Comparison of ENCODE assay signal across 9 cellular contexts in genomic region chr2:8882094-8882493, GRCh38. TPM values are rescaled to one million over a fixed set of nuclear protein-coding genes. Genes with fewer than 3 reads are reported as not detected.
DNase-seq lines count a peak whose midpoint lies in the region; ATAC-seq and TF ChIP-seq lines count a peak whose summit lies in the region.
"Had no signal": no experiment of that assay in that cellular context is flagged by ENCODE, and none has a peak within 500 bp of the region (broad histone marks: within the 10 kb centered on the region; RNA-seq: fewer than 3 reads in every experiment).

No MANE protein-coding gene starts in this region.

- H3K4me3 ChIP-seq in astrocyte of the cerebellum (ENCODE audit: low read depth, low read length), result no peak overlapping the region
- no peak overlapping the region for H3K4me3 ChIP-seq in kidney epithelial cell (ENCODE audit: low read depth, low read length)

- DNase-seq in D341Med (ENCODE audit: low spot score) (peak; percentile 70), HUDEP-2 (lab: John Stamatoyannopoulos, UW; ENCODE audit: unreplicated experiment in 76 of 76) (peak in 46 of 76 experiments; percentile 5 to 69 (median 28)), astrocyte of the cerebellum (ENCODE audit: low read depth) (no peak), kidney epithelial cell (ENCODE audit: low read depth) (no peak), sciatic nerve (ENCODE audit: low spot score) (no peak)
- DNase-seq: SW 1271 had no signal

- H3K27me3 ChIP-seq in kidney epithelial cell (ENCODE audit: control insufficient read depth, insufficient read depth, low read length), result no peaks in the 10 kb centered on the region

- TF ChIP-seq CTCF in astrocyte of the cerebellum (IDR thresholded peaks at IDR 0.05; ENCODE audit: low read depth, low read length, missing control alignments) (peak; percentile 30), kidney epithelial cell (IDR thresholded peaks at IDR 0.05; ENCODE audit: insufficient read depth, low read length, poor library complexity, severe bottlenecking) (peak; percentile 30)

- in situ Hi-C loops in astrocyte of the cerebellum (cut with HindIII; ENCODE audit: low sequenced_read_pairs), result no loop called here

- intact Hi-C loops in sciatic nerve (cut with DNase I), result no loop called here

- ATAC-seq in HG03520 (IDR thresholded peaks at IDR 0.05; ENCODE audit: unreplicated experiment) (no peak), sciatic nerve (no peak), HG03045 (IDR thresholded peaks at IDR 0.05; ENCODE audit: unreplicated experiment) (no peak), HG02798 (IDR thresholded peaks at IDR 0.05; ENCODE audit: poor library complexity, unreplicated experiment) (no peak)

- H3K36me3 ChIP-seq in kidney epithelial cell (ENCODE audit: control insufficient read depth, insufficient read depth, low read length), result peaks cover 2% of the 10 kb centered on the region

RNA-seq across cellular contexts. Expression of gene KIDINS220, which starts 44.7 kb away (rescaled TPM):
- total RNA-seq in kidney epithelial cell, result 45.1 and 49.1 TPM in 2 replicates
- 91.6 TPM for total RNA-seq in sciatic nerve

Comparison
In these comparisons a context has a peak if more than half of its experiments do, and no peak if none do; other contexts are left out.
1. DNase-seq: peak in D341Med (single experiment) and HUDEP-2 (46 of 76); none in astrocyte of the cerebellum (single experiment), kidney epithelial cell (single experiment) and sciatic nerve (single experiment).